Comparison of ENCODE assay signal across 9 cellular contexts in genomic region chr13:76903544-76904162, GRCh38. TPM values are rescaled to one million over a fixed set of nuclear protein-coding genes. Genes with fewer than 3 reads are reported as not detected.
DNase-seq lines count a peak whose midpoint lies in the region; ATAC-seq and TF ChIP-seq lines count a peak whose summit lies in the region.
"Had no signal": no experiment of that assay in that cellular context is flagged by ENCODE, and none has a peak within 500 bp of the region (broad histone marks: within the 10 kb centered on the region; RNA-seq: fewer than 3 reads in every experiment).

No MANE protein-coding gene starts in this region.

- H3K9me2 ChIP-seq in Karpas-422 (replicated peaks; ENCODE audit: insufficient read depth, low read length): no peaks in the 10 kb centered on the region

- intact Hi-C loops in upper lobe of right lung (cut with DNase I): loop anchor here (10.0 kb wide), 1 partner anchor 1029 kb away; no protein-coding TSS in a partner anchor

- H4K20me1 ChIP-seq in Karpas-422 (ENCODE audit: insufficient read depth, low read depth, low read length) (no peaks in the 10 kb centered on the region), osteoblast (ENCODE audit: insufficient read depth, low read length) (no peaks in the 10 kb centered on the region)

- H3K79me2 ChIP-seq in Karpas-422 (ENCODE audit: low read length): no peaks in the 10 kb centered on the region
- no peaks in the 10 kb centered on the region for H3K79me2 ChIP-seq in osteoblast (ENCODE audit: insufficient read depth, low read length)

- DNase-seq in ELF-1 (ENCODE audit: low read depth, low spot score): peak; percentile 53
- DNase-seq in Karpas-422: peak; percentile 91
- peak; percentile 66 for DNase-seq in RPMI8226
- peak; percentile 22 to 36 for DNase-seq in activated T-helper 1 cell treated with anti-CD3 and anti-CD28 coated beads, Interleukin-2, amount 50 U/mL, for 16 hours (ENCODE audit: low read depth in 1 of 2, low spot score in 1 of 2)
- DNase-seq in fibroblast of the aortic adventitia (ENCODE audit: low read depth): peak; percentile 89
- no peak for DNase-seq in osteoblast (ENCODE audit: insufficient read length, low spot score, missing footprints)
- DNase-seq in upper lobe of right lung: no peak

- H2AFZ ChIP-seq in Karpas-422 (ENCODE audit: low read length): no peak overlapping the region
- H2AFZ ChIP-seq in osteoblast (ENCODE audit: low read length): no peak overlapping the region

- no peaks in the 10 kb centered on the region for H3K36me3 ChIP-seq in Karpas-422 (ENCODE audit: insufficient read depth, low read length)
- H3K36me3 ChIP-seq in osteoblast (ENCODE audit: insufficient read depth, low read length): no peaks in the 10 kb centered on the region
- no peaks in the 10 kb centered on the region for H3K36me3 ChIP-seq in upper lobe of right lung

- H3K27me3 ChIP-seq in Karpas-422 (ENCODE audit: low read length) (no peaks in the 10 kb centered on the region), osteoblast (ENCODE audit: insufficient read depth, low read length) (peaks cover 32% of the 10 kb centered on the region), upper lobe of right lung (no peaks in the 10 kb centered on the region)

- peak; percentile 97 for ATAC-seq in GM21786 (IDR thresholded peaks at IDR 0.05; ENCODE audit: unreplicated experiment)
- ATAC-seq in upper lobe of right lung: peak; percentile 99

- H3K4me3 ChIP-seq in Karpas-422 (ENCODE audit: low read length) (no peak overlapping the region), fibroblast of the aortic adventitia (ENCODE audit: low read depth, low read length) (no peak overlapping the region), osteoblast (ENCODE audit: insufficient read depth, low read length) (no peak overlapping the region), upper lobe of right lung (no peak overlapping the region)

- H3K4me1 ChIP-seq in Karpas-422 (ENCODE audit: low read length) (peaks cover 15% of the 10 kb centered on the region), osteoblast (ENCODE audit: insufficient read depth, low read length) (no peaks in the 10 kb centered on the region), upper lobe of right lung (no peaks in the 10 kb centered on the region)

- H3K4me2 ChIP-seq in Karpas-422 (ENCODE audit: low read depth, low read length, poor library complexity, severe bottlenecking): no peak overlapping the region
- no peak overlapping the region for H3K4me2 ChIP-seq in osteoblast (ENCODE audit: insufficient read depth, low read length)

- H3K9me3 ChIP-seq in Karpas-422 (ENCODE audit: low read length): no peaks in the 10 kb centered on the region
- no peaks in the 10 kb centered on the region for H3K9me3 ChIP-seq in osteoblast (ENCODE audit: low read depth, low read length)
- no peaks in the 10 kb centered on the region for H3K9me3 ChIP-seq in upper lobe of right lung

- H3K27ac ChIP-seq in Karpas-422 (ENCODE audit: low read length): no peak overlapping the region
- H3K27ac ChIP-seq in osteoblast (ENCODE audit: low read depth, low read length): no peak overlapping the region
- no peak overlapping the region for H3K27ac ChIP-seq in upper lobe of right lung

- TF ChIP-seq CTCF in fibroblast of the aortic adventitia (IDR thresholded peaks at IDR 0.05; ENCODE audit: insufficient read depth, low read length) (peak; percentile 99), osteoblast (IDR thresholded peaks at IDR 0.05; ENCODE audit: extremely low read depth, low read depth, low read length) (peak; percentile 100), upper lobe of right lung (IDR thresholded peaks at IDR 0.05) (peak; percentile 100)

- no peak overlapping the region for H3K9ac ChIP-seq in Karpas-422 (ENCODE audit: low read length)

RNA-seq across cellular contexts. Expression of gene KCTD12, which starts 17.4 kb away (rescaled TPM):
- 1.0 and 1.7 TPM in 2 replicates for total RNA-seq in Karpas-422 (2014; rRNA removed; shearing (Covaris generic); ENCODE audit: low replicate concordance)
- total RNA-seq in fibroblast of the aortic adventitia (ENCODE audit: low replicate concordance): 62.6 and 176 TPM in 2 replicates
- 29.0 and 56.0 TPM in 2 replicates for total RNA-seq in osteoblast
- 152 TPM for total RNA-seq in upper lobe of right lung

RNA-seq across cellular contexts. Expression of gene ACOD1, which starts 44.7 kb away (rescaled TPM):
- total RNA-seq in Karpas-422 (2014; rRNA removed; shearing (Covaris generic); ENCODE audit: low replicate concordance): not detected in 2 replicates
- total RNA-seq in fibroblast of the aortic adventitia (ENCODE audit: low replicate concordance): not detected in 2 replicates
- total RNA-seq in osteoblast: not detected in 2 replicates
- total RNA-seq in upper lobe of right lung: not detected
- total RNA-seq: glomerular endothelial cell had no signal

Comparison
In these comparisons a context has a peak if more than half of its experiments do, and no peak if none do; other contexts are left out.
1. DNase-seq: peak in ELF-1 (single experiment), Karpas-422 (single experiment), RPMI8226 (single experiment), activated T-helper 1 cell treated with anti-CD3 and anti-CD28 coated beads, Interleukin-2, amount 50 U/mL, for 16 hours (2 of 2) and fibroblast of the aortic adventitia (single experiment); none in osteoblast (single experiment) and upper lobe of right lung (single experiment).
2. RNA of gene KCTD12, which starts 17.4 kb away (total RNA-seq): 62.6 to 176 TPM in fibroblast of the aortic adventitia, 152 TPM in upper lobe of right lung (single experiment) and 29.0 to 56.0 TPM in osteoblast; 1.0 to 1.7 TPM in Karpas-422; every median in the first group is over 10 times any median in the second.
3. Peak in every context shown above with its lines, with median percentiles within 50 percentile points of each other: CTCF ChIP-seq.